ENCODE assay signal across 8 cellular contexts in genomic region chr11:82899957-82900276, GRCh38. TPM values are rescaled to one million over a fixed set of nuclear protein-coding genes. Genes with fewer than 3 reads are reported as not detected.
A peak's percentile ranks its signal among the peaks of the same experiment; 100 is the strongest.
DNase-seq lines count a peak whose midpoint lies in the region; ATAC-seq and TF ChIP-seq lines count a peak whose summit lies in the region.

No MANE protein-coding gene starts in this region.

- H3K27me3 Mint-ChIP-seq in naive thymus-derived CD4-positive, alpha-beta T cell: no peaks in the 10 kb centered on the region

- H3K4me3 Mint-ChIP-seq in naive thymus-derived CD4-positive, alpha-beta T cell: peak overlapping the region; percentile 93 to 100 (median 98)

- CTCF ChIA-PET in naive thymus-derived CD4-positive, alpha-beta T cell (lab: Charles Lee): interaction anchor here (0.7 to 1.8 kb wide), 4 partner anchors 13 to 175 kb away, joined by 3 to 10 read pairs (median 6); no protein-coding TSS in a partner anchor

- H3K4me1 Mint-ChIP-seq in naive thymus-derived CD4-positive, alpha-beta T cell: peaks cover 28 to 61% (median 34%) of the 10 kb centered on the region in 7 donors

- 0% methylated on average over 11 of the region's 11 CpGs for WGBS in HUES64

- no peak for ATAC-seq in naive thymus-derived CD4-positive, alpha-beta T cell

- peak overlapping the region; percentile 92 to 100 (median 100) for H3K27ac Mint-ChIP-seq in naive thymus-derived CD4-positive, alpha-beta T cell

- H3K36me3 ChIP-seq in GM06990 (ENCODE audit: control insufficient read depth, insufficient read depth, low read length): no peaks in the 10 kb centered on the region
- H3K36me3 ChIP-seq in HUES64 (ENCODE audit: insufficient read depth, low read length): no peaks in the 10 kb centered on the region
- H3K36me3 ChIP-seq in naive thymus-derived CD4-positive, alpha-beta T cell (ENCODE audit: control insufficient read depth in 2 of 3, insufficient read depth in 3 of 3, low read length in 3 of 3): no peaks in the 10 kb centered on the region

- intact Hi-C loops in naive thymus-derived CD4-positive, alpha-beta T cell (cut with micrococcal nuclease): loop anchor here (1.0 to 2.0 kb wide), 4 partner anchors 25 to 167 kb away; partner anchors contain the start of gene FAM181B (in 1 of the 2)

- peak overlapping the region; percentile 82 for H3K9ac ChIP-seq in HUES64 (ENCODE audit: low read depth, low read length)

- H3K9me3 ChIP-seq in HUES64 (ENCODE audit: insufficient read depth, low read depth, low read length): no peaks in the 10 kb centered on the region
- no peaks in the 10 kb centered on the region for H3K9me3 ChIP-seq in naive thymus-derived CD4-positive, alpha-beta T cell (ENCODE audit: control insufficient read depth in 2 of 3, low read length in 3 of 3)

- peaks cover 0 to 6% (median 4%) of the 10 kb centered on the region in 5 donors for H3K36me3 Mint-ChIP-seq in naive thymus-derived CD4-positive, alpha-beta T cell

- no peak for TF ChIP-seq CTCF in GM06990 (IDR thresholded peaks at IDR 0.05; ENCODE audit: insufficient read depth, low read length, poor library complexity, severe bottlenecking)

- POLR2A ChIA-PET in naive thymus-derived CD4-positive, alpha-beta T cell (lab: Charles Lee): interaction anchor here (0.6 to 4.7 kb wide), 24 partner anchors 10 to 386 kb away, joined by 3 to 72 read pairs (median 5); partner anchors contain the start of genes ANKRD42, CCDC90B, FAM181B and PCF11

- no peaks in the 10 kb centered on the region for H3K9me3 Mint-ChIP-seq in naive thymus-derived CD4-positive, alpha-beta T cell

- H3K4me1 ChIP-seq in HUES64 (ENCODE audit: insufficient read depth, low read length): peaks cover 12% of the 10 kb centered on the region
- peaks cover 12 to 13% of the 10 kb centered on the region in 2 donors for H3K4me1 ChIP-seq in naive thymus-derived CD4-positive, alpha-beta T cell (ENCODE audit: control insufficient read depth in 2 of 2, insufficient read depth in 2 of 2, low read length in 2 of 2)

- H3K4me3 ChIP-seq in GM06990 (replicated peaks; ENCODE audit: low read depth, low read length) (peak overlapping the region; percentile 88), HUES64 (ENCODE audit: low read length) (peak overlapping the region; percentile 90)
- H3K4me3 ChIP-seq in naive thymus-derived CD4-positive, alpha-beta T cell (ENCODE audit: low read length): peak overlapping the region; percentile 73

- H3K27ac ChIP-seq in HUES64 (ENCODE audit: low read depth, low read length): peak overlapping the region; percentile 59; the same call in 1 of the 2 replicates
- peak overlapping the region; percentile 92 for H3K27ac ChIP-seq in naive thymus-derived CD4-positive, alpha-beta T cell (ENCODE audit: low read depth, low read length)

- H3K27me3 ChIP-seq in GM06990 (replicated peaks; ENCODE audit: control insufficient read depth, insufficient read depth, low read length): no peaks in the 10 kb centered on the region
- H3K27me3 ChIP-seq in HUES64 (ENCODE audit: insufficient read depth, low read length): no peaks in the 10 kb centered on the region
- no peaks in the 10 kb centered on the region for H3K27me3 ChIP-seq in naive thymus-derived CD4-positive, alpha-beta T cell (ENCODE audit: control insufficient read depth in 2 of 2, insufficient read depth in 2 of 2, low read length in 2 of 2)

- DNase-seq in GM06990 (ENCODE audit: extremely low read depth, insufficient read length) (no peak), cerebellar cortex (ENCODE audit: low spot score) (peak; percentile 20), NAMALWA (ENCODE audit: low spot score) (no peak), CD1c-positive myeloid dendritic cell (ENCODE audit: extremely low spot score) (no peak), LoVo (ENCODE audit: low spot score) (no peak), NCI-H2081 treated with DMSO at 0.1 percent for 48 hours (lab: John Stamatoyannopoulos, UW) (no peak)
- no peak for DNase-seq in naive thymus-derived CD4-positive, alpha-beta T cell

RNA-seq across cellular contexts. Expression of gene PRCP, which starts 0.3 kb away (rescaled TPM):
- polyA plus RNA-seq in HUES64 (2013, experiment 1 of 2): 42.6 TPM
- polyA plus RNA-seq in HUES64 (2013, experiment 2 of 2): 52.2 TPM
- total RNA-seq in naive thymus-derived CD4-positive, alpha-beta T cell: 10 to 100 TPM; 19.9 to 42.3 (median 31.8) TPM
- 10 to 100 TPM; 28.3 to 34.4 TPM for polyA plus RNA-seq in naive thymus-derived CD4-positive, alpha-beta T cell

RNA-seq across cellular contexts. Expression of gene DDIAS, which starts 1.6 kb away (rescaled TPM):
- 26.9 TPM for polyA plus RNA-seq in HUES64 (2013, experiment 1 of 2)
- polyA plus RNA-seq in HUES64 (2013, experiment 2 of 2): 22.5 TPM
- total RNA-seq in naive thymus-derived CD4-positive, alpha-beta T cell: 10 to 100 TPM in 1 of 5 experiments, 1 to 10 TPM in 2, under 1 TPM in 2; 0.57 to 12.7 (median 1.1) TPM
- polyA plus RNA-seq in naive thymus-derived CD4-positive, alpha-beta T cell: 1 to 10 TPM in 1 of 2 donors, under 1 TPM in 1; 0.25 to 1.3 TPM
